ENCODE assay signal across 10 cellular contexts in the genomic region with DNA sequence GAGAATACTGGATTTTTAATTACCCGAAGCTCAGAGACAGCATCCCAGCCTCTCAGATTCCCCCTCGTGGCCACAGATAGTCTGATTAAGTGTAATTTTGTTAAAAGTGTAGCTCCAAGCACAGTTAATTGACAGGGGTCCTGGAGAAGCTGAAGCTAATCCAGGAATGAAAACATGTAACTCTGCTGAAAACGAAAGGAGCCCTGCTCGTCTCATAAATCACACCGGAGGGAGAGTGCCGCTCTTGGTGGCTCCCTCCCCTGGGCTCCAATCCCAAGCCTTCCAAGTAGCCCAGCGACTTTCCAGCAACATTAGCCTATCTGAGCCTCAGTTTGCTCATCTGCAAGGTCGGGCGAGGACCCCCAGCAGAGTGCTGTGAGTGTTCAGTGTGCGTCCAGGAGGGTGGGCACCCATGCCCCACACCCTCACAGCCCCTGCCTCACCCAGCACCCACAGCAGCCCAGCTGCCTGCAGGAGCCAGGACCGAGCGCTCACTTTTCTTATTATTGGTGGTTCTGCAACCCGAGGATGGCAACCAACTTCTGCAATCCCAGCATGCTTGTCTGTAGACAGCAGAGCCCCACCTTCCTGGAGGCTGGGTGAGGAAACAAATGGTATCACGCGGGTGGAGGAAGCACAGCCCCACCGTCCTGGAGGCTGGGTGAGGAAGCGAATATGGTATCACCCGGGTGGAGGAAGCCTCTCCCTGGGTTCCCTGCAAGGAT.
DNase-seq lines count a peak whose midpoint lies in the region; ATAC-seq and TF ChIP-seq lines count a peak whose summit lies in the region.
"Had no signal": no experiment of that assay in that cellular context is flagged by ENCODE, and none has a peak within 500 bp of the region (broad histone marks: within the 10 kb centered on the region; RNA-seq: fewer than 3 reads in every experiment).

No MANE protein-coding gene starts in this region.

- ATAC-seq in SK-N-SH treated with all-trans-retinoic acid at 6 μM for 48 hours (no peak), GM18502 (IDR thresholded peaks at IDR 0.05; ENCODE audit: poor library complexity, unreplicated experiment) (no peak)

- H3K4me3 ChIP-seq in SK-N-SH (ENCODE audit: low read depth in 2 of 2, low read length in 1 of 2), result no peak overlapping the region
- H3K4me3 ChIP-seq in endodermal cell (ENCODE audit: low read length), result no peak overlapping the region
- peak overlapping the region in 3 of 4 donors; percentile 30 to 40 (median 35) for H3K4me3 ChIP-seq in tibial nerve

- TF ChIP-seq CTCF in SK-N-SH (IDR thresholded peaks at IDR 0.05), result no peak
- peak; percentile 34 for TF ChIP-seq CTCF in endodermal cell (conservative IDR thresholded peaks at IDR 0.05)
- TF ChIP-seq CTCF in tibial nerve (IDR thresholded peaks at IDR 0.05), result no peak
- TF ChIP-seq CTCF in progenitor cell of endocrine pancreas (IDR thresholded peaks at IDR 0.05; ENCODE audit: unreplicated experiment), result no peak

- H3K4me1 Mint-ChIP-seq in endodermal cell (peaks cover 10% of the 10 kb centered on the region), progenitor cell of endocrine pancreas (ENCODE audit: low read depth) (peaks cover 3% of the 10 kb centered on the region)

- H3K27me3 ChIP-seq in SK-N-SH (ENCODE audit: insufficient read depth) (no peaks in the 10 kb centered on the region), endodermal cell (ENCODE audit: control insufficient read depth, insufficient read depth, low read length, poor library complexity, severe bottlenecking) (no peaks in the 10 kb centered on the region), tibial nerve (no peaks in the 10 kb centered on the region)

- H2AFZ ChIP-seq in SK-N-SH (ENCODE audit: low read depth), result no peak overlapping the region

- H3K79me2 ChIP-seq in SK-N-SH (ENCODE audit: insufficient read depth), result no peaks in the 10 kb centered on the region

- peak overlapping the region; percentile 69 for H3K27ac Mint-ChIP-seq in endodermal cell
- H3K27ac Mint-ChIP-seq in progenitor cell of endocrine pancreas, result no peak overlapping the region

- no peak for TF ChIP-seq EP300 in SK-N-SH (IDR thresholded peaks at IDR 0.05; ENCODE audit: borderline replicate concordance in 1 of 2, low read depth in 1 of 2, low read length in 1 of 2)
- TF ChIP-seq EP300 in tibial nerve (IDR thresholded peaks at IDR 0.05), result no peak

- POLR2A ChIA-PET in SK-N-SH (lab: Yijun Ruan, JAX), result no interaction called here

- H3K9ac ChIP-seq in SK-N-SH (no peak overlapping the region), endodermal cell (ENCODE audit: extremely low read depth, low read length, poor library complexity, severe bottlenecking) (no peak overlapping the region)

- CTCF ChIA-PET in SK-N-SH (lab: Yijun Ruan, JAX), result interaction anchor here (2.5 kb wide), 1 partner anchor 10 kb away, joined by 10 read pairs; no protein-coding TSS in a partner anchor

- H3F3A ChIP-seq in SK-N-SH (replicated peaks; ENCODE audit: insufficient read depth), result no peaks in the 10 kb centered on the region

- peak overlapping the region; percentile 35 for H3K4me3 Mint-ChIP-seq in endodermal cell
- no peak overlapping the region for H3K4me3 Mint-ChIP-seq in progenitor cell of endocrine pancreas (ENCODE audit: low read depth)

- TF ChIP-seq POLR2A in tibial nerve (IDR thresholded peaks at IDR 0.05), result no peak

- H3K27ac ChIP-seq in SK-N-SH (ENCODE audit: low read depth in 2 of 2, low read length in 1 of 2), result 0 out of 4 replicates have a peak overlapping the region, but pooled peaks of 1 of the 2 experiments have one; percentile 8
- no peak overlapping the region for H3K27ac ChIP-seq in endodermal cell (ENCODE audit: low read depth, low read length)
- no peak overlapping the region for H3K27ac ChIP-seq in tibial nerve

- H3K9me3 ChIP-seq in SK-N-SH (no peaks in the 10 kb centered on the region), endodermal cell (ENCODE audit: control insufficient read depth, low read length) (no peaks in the 10 kb centered on the region), tibial nerve (no peaks in the 10 kb centered on the region)

- peaks cover 0 to 12% of the 10 kb centered on the region in 2 experiments; a peak in 1 of 4 replicates for H3K4me1 ChIP-seq in SK-N-SH (ENCODE audit: control insufficient read depth in 1 of 2, insufficient read depth in 2 of 2, low read depth in 1 of 2, low read length in 1 of 2)
- no peaks in the 10 kb centered on the region for H3K4me1 ChIP-seq in endodermal cell (ENCODE audit: control insufficient read depth, insufficient read depth, low read length)
- H3K4me1 ChIP-seq in tibial nerve, result peaks cover 0 to 13% (median 0%) of the 10 kb centered on the region in 4 donors

- no peak for TF ChIP-seq RAD21 in SK-N-SH (IDR thresholded peaks at IDR 0.05; ENCODE audit: low read length)

- H4K20me1 ChIP-seq in SK-N-SH (ENCODE audit: insufficient read depth), result no peaks in the 10 kb centered on the region

- no peaks in the 10 kb centered on the region for H3K9me2 ChIP-seq in SK-N-SH

- DNase-seq in SK-N-SH (peak; percentile 52), endodermal cell (peak; percentile 67), mesenteric fat pad (ENCODE audit: low spot score) (peak; percentile 84), tibial nerve (ENCODE audit: low spot score in 2 of 2) (peak; percentile 28 to 33), NCI-H524 (lab: John Stamatoyannopoulos, UW) (no peak), progenitor cell of endocrine pancreas (ENCODE audit: low spot score, unreplicated experiment) (no peak)
- DNase-seq: NCI-H2227 treated with DMSO at 0.1 percent for 48 hours; stimulated activated CD4-positive, alpha-beta T cell treated with anti-CD3 and anti-CD28 coated beads, Interleukin-1b, Interleukin-23, amount 100 ng/mL, for 48 hours had no signal

- WGBS in SK-N-SH (ENCODE audit: low lambda C conversion rate), result 56% methylated on average over 14 of the region's 18 CpGs
- 59 to 70% methylated on average over 10 to 18 of the region's 18 CpGs for WGBS in endodermal cell (ENCODE audit: insufficient coverage in 1 of 2, insufficient read length in 1 of 2), 2 experiments
- WGBS in tibial nerve, 2 donors, result 40 to 42% methylated on average over 16 to 17 of the region's 18 CpGs

- peaks cover 6% of the 10 kb centered on the region for H3K27me3 Mint-ChIP-seq in endodermal cell (ENCODE audit: insufficient read depth)
- peaks cover 18% of the 10 kb centered on the region for H3K27me3 Mint-ChIP-seq in progenitor cell of endocrine pancreas

- H3K9me3 Mint-ChIP-seq in endodermal cell (no peaks in the 10 kb centered on the region), progenitor cell of endocrine pancreas (ENCODE audit: low read depth) (no peaks in the 10 kb centered on the region)

- no peak overlapping the region for H3K4me2 ChIP-seq in SK-N-SH

- H3K36me3 ChIP-seq in SK-N-SH (replicated peaks in 1 of 2; ENCODE audit: control insufficient read depth in 1 of 2, insufficient read depth in 2 of 2, low read length in 1 of 2) (no peaks in the 10 kb centered on the region), endodermal cell (ENCODE audit: control insufficient read depth, insufficient read depth, low read length) (no peaks in the 10 kb centered on the region), tibial nerve (no peaks in the 10 kb centered on the region)

- H3K36me3 Mint-ChIP-seq in endodermal cell (ENCODE audit: low read depth) (no peaks in the 10 kb centered on the region), progenitor cell of endocrine pancreas (ENCODE audit: insufficient read depth) (no peaks in the 10 kb centered on the region)

TF ChIP-seq in SK-N-SH, 30 proteins besides CTCF, POLR2A, EP300 and RAD21 (continues in another document):
- TF ChIP-seq MXI1 (IDR thresholded peaks at IDR 0.05; ENCODE audit: low read depth, low read length) (no peak), FOXM1 (IDR thresholded peaks at IDR 0.05; ENCODE audit: low read depth) (no peak), POLR2AphosphoS5 (IDR thresholded peaks at IDR 0.05; ENCODE audit: low read depth, low read length) (no peak), RFX5 (IDR thresholded peaks at IDR 0.05; ENCODE audit: low read length) (no peak), SMC3 (IDR thresholded peaks at IDR 0.05; ENCODE audit: low read depth, low read length) (no peak)
- TF ChIP-seq, protein P1, sequence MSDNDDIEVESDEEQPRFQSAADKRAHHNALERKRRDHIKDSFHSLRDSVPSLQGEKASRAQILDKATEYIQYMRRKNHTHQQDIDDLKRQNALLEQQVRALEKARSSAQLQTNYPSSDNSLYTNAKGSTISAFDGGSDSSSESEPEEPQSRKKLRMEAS (IDR thresholded peaks at IDR 0.05; ENCODE audit: low read depth), result no peak

TF ChIP-seq in SK-N-SH treated with all-trans-retinoic acid at 6 μM for 48 hours, 23 proteins besides CTCF, POLR2A, EP300 and RAD21 (continues in another document):
- TF ChIP-seq ZNF565 (CRISPR knock-in tag; conservative IDR thresholded peaks at IDR 0.05; ENCODE audit: low read depth) (no peak), SNAI2 (CRISPR knock-in tag; IDR thresholded peaks at IDR 0.05) (no peak), TCF4 (CRISPR knock-in tag; IDR thresholded peaks at IDR 0.05; ENCODE audit: borderline replicate concordance) (no peak), ZFP30 (CRISPR knock-in tag; IDR thresholded peaks at IDR 0.05) (no peak), RARB (CRISPR knock-in tag; IDR thresholded peaks at IDR 0.05) (no peak), ZNF70 (CRISPR knock-in tag; IDR thresholded peaks at IDR 0.05) (no peak)
- TF ChIP-seq, protein P2, sequence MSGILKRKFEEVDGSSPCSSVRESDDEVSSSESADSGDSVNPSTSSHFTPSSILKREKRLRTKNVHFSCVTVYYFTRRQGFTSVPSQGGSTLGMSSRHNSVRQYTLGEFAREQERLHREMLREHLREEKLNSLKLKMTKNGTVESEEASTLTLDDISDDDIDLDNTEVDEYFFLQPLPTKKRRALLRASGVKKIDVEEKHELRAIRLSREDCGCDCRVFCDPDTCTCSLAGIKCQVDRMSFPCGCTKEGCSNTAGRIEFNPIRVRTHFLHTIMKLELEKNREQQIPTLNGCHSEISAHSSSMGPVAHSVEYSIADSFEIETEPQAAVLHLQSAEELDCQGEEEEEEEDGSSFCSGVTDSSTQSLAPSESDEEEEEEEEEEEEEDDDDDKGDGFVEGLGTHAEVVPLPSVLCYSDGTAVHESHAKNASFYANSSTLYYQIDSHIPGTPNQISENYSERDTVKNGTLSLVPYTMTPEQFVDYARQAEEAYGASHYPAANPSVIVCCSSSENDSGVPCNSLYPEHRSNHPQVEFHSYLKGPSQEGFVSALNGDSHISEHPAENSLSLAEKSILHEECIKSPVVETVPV (CRISPR knock-in tag; IDR thresholded peaks at IDR 0.05), result no peak
- TF ChIP-seq, protein P3, sequence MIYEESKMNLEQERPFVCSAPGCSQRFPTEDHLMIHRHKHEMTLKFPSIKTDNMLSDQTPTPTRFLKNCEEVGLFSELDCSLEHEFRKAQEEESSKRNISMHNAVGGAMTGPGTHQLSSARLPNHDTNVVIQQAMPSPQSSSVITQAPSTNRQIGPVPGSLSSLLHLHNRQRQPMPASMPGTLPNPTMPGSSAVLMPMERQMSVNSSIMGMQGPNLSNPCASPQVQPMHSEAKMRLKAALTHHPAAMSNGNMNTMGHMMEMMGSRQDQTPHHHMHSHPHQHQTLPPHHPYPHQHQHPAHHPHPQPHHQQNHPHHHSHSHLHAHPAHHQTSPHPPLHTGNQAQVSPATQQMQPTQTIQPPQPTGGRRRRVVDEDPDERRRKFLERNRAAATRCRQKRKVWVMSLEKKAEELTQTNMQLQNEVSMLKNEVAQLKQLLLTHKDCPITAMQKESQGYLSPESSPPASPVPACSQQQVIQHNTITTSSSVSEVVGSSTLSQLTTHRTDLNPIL (CRISPR knock-in tag; IDR thresholded peaks at IDR 0.05; ENCODE audit: low read depth), result no peak

Comparison
In these comparisons a context has a peak if more than half of its experiments do, and no peak if none do; other contexts are left out.
1. DNase-seq: peak in SK-N-SH (single experiment), endodermal cell (single experiment), mesenteric fat pad (single experiment) and tibial nerve (2 of 2); none in NCI-H524 (0 of 2) and progenitor cell of endocrine pancreas (single experiment).
2. H3K4me3 ChIP-seq: peak in tibial nerve (3 of 4); none in SK-N-SH (0 of 2) and endodermal cell (single experiment).